In genomic region chr11:77127674-77127968, GRCh38 we compare ENCODE assay signal across 8 cellular contexts. TPM values are rescaled to one million over a fixed set of nuclear protein-coding genes. Genes with fewer than 3 reads are reported as not detected.
DNase-seq lines count a peak whose midpoint lies in the region; ATAC-seq and FAIRE-seq lines count a peak whose summit lies in the region.

No MANE protein-coding gene starts in this region.

- no peak overlapping the region for H3K27ac Mint-ChIP-seq in stimulated activated naive CD8-positive, alpha-beta T cell treated with anti-CD3 and anti-CD28 coated beads, Interleukin-15, Interleukin-2, amounts not matched to agents 100 ng/mL and 50 ng/mL, for 24 hours

- H3K4me1 ChIP-seq in mucosa of stomach (ENCODE audit: control insufficient read depth, insufficient read depth, low read length), result peaks cover 20% of the 10 kb centered on the region

- H3K36me3 ChIP-seq in mucosa of stomach (ENCODE audit: control insufficient read depth, insufficient read depth, low read length), result peaks cover 7% of the 10 kb centered on the region

- peak overlapping the region; percentile 35 for H3K4me3 Mint-ChIP-seq in stimulated activated naive CD8-positive, alpha-beta T cell treated with anti-CD3 and anti-CD28 coated beads, Interleukin-15, Interleukin-2, amounts not matched to agents 100 ng/mL and 50 ng/mL, for 24 hours

- ATAC-seq in stimulated activated naive CD8-positive, alpha-beta T cell treated with anti-CD3 and anti-CD28 coated beads, Interleukin-15, Interleukin-2, amounts not matched to agents 100 U/mL and 50 U/mL, for 24 hours, result no peak
- ATAC-seq in GM18873 (IDR thresholded peaks at IDR 0.05; ENCODE audit: low FRiP score, unreplicated experiment), result no peak

- no peaks in the 10 kb centered on the region for H3K9me3 Mint-ChIP-seq in stimulated activated naive CD8-positive, alpha-beta T cell treated with anti-CD3 and anti-CD28 coated beads, Interleukin-15, Interleukin-2, amounts not matched to agents 100 ng/mL and 50 ng/mL, for 24 hours

- H3K27ac ChIP-seq in cingulate gyrus (ENCODE audit: low read depth, low read length), result peak overlapping the region; percentile 29

- peaks cover 6% of the 10 kb centered on the region for H3K4me1 Mint-ChIP-seq in stimulated activated naive CD8-positive, alpha-beta T cell treated with anti-CD3 and anti-CD28 coated beads, Interleukin-15, Interleukin-2, amounts not matched to agents 100 ng/mL and 50 ng/mL, for 24 hours (ENCODE audit: low read depth)

- DNase-seq in stimulated activated naive CD8-positive, alpha-beta T cell treated with anti-CD3 and anti-CD28 coated beads, Interleukin-15, Interleukin-2, amounts not matched to agents 100 U/mL and 50 U/mL, for 24 hours, result no peak
- no peak for DNase-seq in NCI-H1694 treated with DMSO at 0.1 percent for 48 hours (lab: John Stamatoyannopoulos, UW)
- DNase-seq in frontal cortex (ENCODE audit: low spot score in 2 of 2), result no peak
- no peak for DNase-seq in stimulated activated CD4-positive, alpha-beta T cell treated with anti-CD3 and anti-CD28 coated beads, Interleukin-1b, Interleukin-23, amount 100 ng/mL, for 48 hours

- no peaks in the 10 kb centered on the region for H3K27me3 Mint-ChIP-seq in stimulated activated naive CD8-positive, alpha-beta T cell treated with anti-CD3 and anti-CD28 coated beads, Interleukin-15, Interleukin-2, amounts not matched to agents 100 ng/mL and 50 ng/mL, for 24 hours

- no peaks in the 10 kb centered on the region for H3K9me3 ChIP-seq in mucosa of stomach (ENCODE audit: control insufficient read depth, low read length)

- no peak for FAIRE-seq in frontal cortex (lab: Jason Lieb, UNC)

- no peaks in the 10 kb centered on the region for H3K27me3 ChIP-seq in mucosa of stomach (ENCODE audit: control insufficient read depth, insufficient read depth, low read length)

- no peak overlapping the region for H3K9ac ChIP-seq in mucosa of stomach (ENCODE audit: low read length)

- no peaks in the 10 kb centered on the region for H3K36me3 Mint-ChIP-seq in stimulated activated naive CD8-positive, alpha-beta T cell treated with anti-CD3 and anti-CD28 coated beads, Interleukin-15, Interleukin-2, amounts not matched to agents 100 ng/mL and 50 ng/mL, for 24 hours (ENCODE audit: low read depth)

- H3K4me3 ChIP-seq in mucosa of stomach (ENCODE audit: low read length), result peak overlapping the region; percentile 2

RNA-seq across cellular contexts. Expression of gene MYO7A, which starts 0.4 kb away (rescaled TPM):
- 0.82 TPM for total RNA-seq in frontal cortex

RNA-seq across cellular contexts. Expression of gene OMP, which starts 25.0 kb away (rescaled TPM):
- total RNA-seq in frontal cortex, result not detected
